Comparison of ENCODE assay signal across 21 cellular contexts in genomic region chr3:5219216-5219615, GRCh38. TPM values are rescaled to one million over a fixed set of nuclear protein-coding genes. Genes with fewer than 3 reads are reported as not detected.
DNase-seq lines count a peak whose midpoint lies in the region; ATAC-seq and TF ChIP-seq lines count a peak whose summit lies in the region.
"Had no signal": no experiment of that assay in that cellular context is flagged by ENCODE, and none has a peak within 500 bp of the region (broad histone marks: within the 10 kb centered on the region; RNA-seq: fewer than 3 reads in every experiment).

No MANE protein-coding gene starts in this region.

- H3K27ac Mint-ChIP-seq in CD8-positive, alpha-beta T cell = peak overlapping the region; percentile 22
- H3K27ac Mint-ChIP-seq in nephron progenitor cell = peak overlapping the region; percentile 3

- intact Hi-C loops in CD8-positive, alpha-beta T cell (cut with DNase I, micrococcal nuclease) = loop anchor here in 1 of 2 experiments (10.0 kb wide), 1 partner anchor 514 kb away; no protein-coding TSS in a partner anchor

- no peaks in the 10 kb centered on the region for H3K9me3 Mint-ChIP-seq in CD8-positive, alpha-beta T cell
- H3K9me3 Mint-ChIP-seq in nephron progenitor cell = no peaks in the 10 kb centered on the region

- H3K36me3 ChIP-seq in CD8-positive, alpha-beta T cell (ENCODE audit: insufficient read depth, low read length) = peaks cover 39% of the 10 kb centered on the region

- no peak for TF ChIP-seq CTCF in CD8-positive, alpha-beta T cell (IDR thresholded peaks at IDR 0.05)
- TF ChIP-seq CTCF in VCaP (conservative IDR thresholded peaks at IDR 0.05) = no peak
- no peak for TF ChIP-seq CTCF in nephron progenitor cell (IDR thresholded peaks at IDR 0.05)

- no peaks in the 10 kb centered on the region for H3K27me3 Mint-ChIP-seq in CD8-positive, alpha-beta T cell (ENCODE audit: low read depth)
- H3K27me3 Mint-ChIP-seq in nephron progenitor cell (ENCODE audit: low read depth, poor library complexity) = no peaks in the 10 kb centered on the region

- no peak overlapping the region for H3K27ac ChIP-seq in CD8-positive, alpha-beta T cell (ENCODE audit: low read depth, low read length)
- H3K27ac ChIP-seq in VCaP = 0 out of 2 replicates have a peak overlapping the region, but pooled peaks have one; percentile 4
- H3K27ac ChIP-seq: HL-60 had no signal

- peaks cover 8% of the 10 kb centered on the region for H3K4me1 Mint-ChIP-seq in CD8-positive, alpha-beta T cell (ENCODE audit: low read depth)
- H3K4me1 Mint-ChIP-seq in nephron progenitor cell = peaks cover under 1% of the 10 kb centered on the region

- POLR2A ChIA-PET in CD8-positive, alpha-beta T cell (lab: Charles Lee) = interaction anchor here (1.5 kb wide), 1 partner anchor 30 kb away, joined by 4 read pairs; no protein-coding TSS in a partner anchor

- peaks cover 58% of the 10 kb centered on the region for H3K36me3 Mint-ChIP-seq in CD8-positive, alpha-beta T cell
- H3K36me3 Mint-ChIP-seq in nephron progenitor cell (ENCODE audit: low read depth) = peaks cover 31% of the 10 kb centered on the region

- H3K4me3 Mint-ChIP-seq in CD8-positive, alpha-beta T cell = no peak overlapping the region
- no peak overlapping the region for H3K4me3 Mint-ChIP-seq in nephron progenitor cell

- no peak for DNase-seq in CD8-positive, alpha-beta T cell
- peak; percentile 35 for DNase-seq in iPS-NIHi11 (ENCODE audit: low spot score)
- no peak for DNase-seq in nephron progenitor cell
- DNase-seq in stimulated activated CD4-positive, alpha-beta T cell treated with anti-CD3 and anti-CD28 coated beads, Interleukin-15, amount 100 ng/mL, for 24 hours = no peak
- no peak for DNase-seq in activated naive CD4-positive, alpha-beta T cell treated with anti-CD3 and anti-CD28 coated beads, Interleukin-2, amount 50 U/mL, for 16 hours
- DNase-seq in AML-193 (lab: John Stamatoyannopoulos, UW) = no peak
- DNase-seq: C1 segment of cervical spinal cord; DMS 273 treated with DMSO at 0.1 percent for 48 hours; GDM1; MV-4-11; NCI-H1417 treated with DMSO at 0.1 percent for 48 hours; NCI-H2029 treated with DMSO at 0.1 percent for 48 hours; NCI-H2171 treated with DMSO at 0.1 percent for 48 hours; NCI-H446 treated with DMSO at 0.1 percent for 48 hours; NK-92 treated with Interleukin-12 subunit alpha and Interleukin-12 subunit beta, amount 100 ng/mL, for 24 hours; RPMI8226; SIG-M5 had no signal

- CTCF ChIA-PET in CD8-positive, alpha-beta T cell (lab: Charles Lee) = no interaction called here

- no peak for ATAC-seq in CD8-positive, alpha-beta T cell
- ATAC-seq in activated CD4-positive, CD25-positive, alpha-beta regulatory T cell treated with anti-CD3 and anti-CD28 coated beads, Interleukin-2, amount 50 U/mL, for 24 hours = no peak

- no peaks in the 10 kb centered on the region for H3K4me1 ChIP-seq in CD8-positive, alpha-beta T cell (ENCODE audit: insufficient read depth, low read length)
- H3K4me1 ChIP-seq: HAP-1 had no signal

- no peaks in the 10 kb centered on the region for H3K9me3 ChIP-seq in CD8-positive, alpha-beta T cell (ENCODE audit: low read length)
- H3K9me3 ChIP-seq: HAP-1 had no signal

- no peak overlapping the region for H3K4me3 ChIP-seq in CD8-positive, alpha-beta T cell (ENCODE audit: low read depth, low read length)
- H3K4me3 ChIP-seq: HAP-1 had no signal

- H3K27me3 ChIP-seq in CD8-positive, alpha-beta T cell (ENCODE audit: insufficient read depth, low read length) = no peaks in the 10 kb centered on the region

RNA-seq across cellular contexts. Expression of gene EDEM1, which starts 31.7 kb away (rescaled TPM):
- total RNA-seq in CD8-positive, alpha-beta T cell = 10 to 100 TPM; 73.0 to 88.9 TPM
